ENCODE assay signal across 22 cellular contexts in genomic region chrX:13923289-13923688, GRCh38.
"Had no signal": no experiment of that assay in that cellular context is flagged by ENCODE, and none has a peak within 500 bp of the region (broad histone marks: within the 10 kb centered on the region; RNA-seq: fewer than 3 reads in every experiment).

No MANE protein-coding gene starts in this region.

- H3K9me3 ChIP-seq: colonic mucosa, gastrocnemius medialis, right lobe of liver, stomach, thoracic aorta, tibial nerve, upper lobe of left lung had no signal

- H3K36me3 ChIP-seq: colonic mucosa, gastrocnemius medialis, neural progenitor cell, right lobe of liver, stomach, thoracic aorta, tibial nerve, upper lobe of left lung had no signal

- H3K36me3 Mint-ChIP-seq: memory B cell; naive B cell; natural killer cell treated with Interleukin-12 subunit alpha and Interleukin-12 subunit beta and Interleukin-15 and Interleukin-18, amount 100 ng/mL, for 72 hours; stimulated activated effector memory CD8-positive, alpha-beta T cell treated with anti-CD3 and anti-CD28 coated beads, Interleukin-12 subunit alpha, Interleukin-12 subunit beta, amount 100 ng/mL, for 72 hours had no signal

- DNase-seq: colonic mucosa; effector memory CD8-positive, alpha-beta T cell; foreskin fibroblast; gastrocnemius medialis; kidney; naive B cell; right lobe of liver; stimulated activated CD4-positive, alpha-beta T cell treated with anti-CD3 and anti-CD28 coated beads, Interleukin-2, amount 100 ng/mL, for 24 hours; stimulated activated CD4-positive, alpha-beta T cell treated with anti-CD3 and anti-CD28 coated beads, Interleukin-4, amount 100 ng/mL, for 24 hours; stimulated activated naive CD4-positive, alpha-beta T cell treated with Interleukin-2 at 50 U/mL for 16 hours; stomach; upper lobe of left lung had no signal

- H3K4me1 ChIP-seq: colonic mucosa, gastrocnemius medialis, neural progenitor cell, parathyroid adenoma, right lobe of liver, stomach, tibial nerve, upper lobe of left lung had no signal

- H3K4me1 Mint-ChIP-seq: memory B cell; naive B cell; neural progenitor cell; stimulated activated effector memory CD8-positive, alpha-beta T cell treated with anti-CD3 and anti-CD28 coated beads, Interleukin-12 subunit alpha, Interleukin-12 subunit beta, amount 100 ng/mL, for 72 hours had no signal

- H3K27me3 Mint-ChIP-seq: dendritic cell treated with granulocyte-macrophage colony-stimulating factor and Interleukin-4, amounts not matched to agents 40 ng/mL and 50 ng/mL, for 4 days; effector memory CD8-positive, alpha-beta T cell; progenitor cell of endocrine pancreas had no signal

- H3K9ac ChIP-seq: neural progenitor cell, parathyroid adenoma had no signal

- H3K27ac ChIP-seq: colonic mucosa, gastrocnemius medialis, neural progenitor cell, parathyroid adenoma, right lobe of liver, thoracic aorta, tibial nerve, upper lobe of left lung had no signal

- H3K4me2 ChIP-seq: neural progenitor cell had no signal

- H3K27me3 ChIP-seq: colonic mucosa, neural progenitor cell, right lobe of liver, stomach, tibial nerve, upper lobe of left lung had no signal

- H3K27ac Mint-ChIP-seq: dendritic cell treated with granulocyte-macrophage colony-stimulating factor and Interleukin-4, amounts not matched to agents 40 ng/mL and 50 ng/mL, for 4 days; effector memory CD8-positive, alpha-beta T cell; memory B cell; naive B cell; natural killer cell treated with Interleukin-12 subunit alpha and Interleukin-12 subunit beta and Interleukin-15 and Interleukin-18, amount 100 ng/mL, for 72 hours; neural progenitor cell; progenitor cell of endocrine pancreas; stimulated activated effector memory CD8-positive, alpha-beta T cell treated with anti-CD3 and anti-CD28 coated beads, Interleukin-12 subunit alpha, Interleukin-12 subunit beta, amount 100 ng/mL, for 72 hours had no signal

- H3K4me3 ChIP-seq: colonic mucosa, gastrocnemius medialis, lung, neural progenitor cell, right lobe of liver, stomach, thoracic aorta, tibial nerve, upper lobe of left lung had no signal

- H3K4me3 Mint-ChIP-seq: dendritic cell treated with granulocyte-macrophage colony-stimulating factor and Interleukin-4, amounts not matched to agents 40 ng/mL and 50 ng/mL, for 4 days; effector memory CD8-positive, alpha-beta T cell; memory B cell; naive B cell; natural killer cell treated with Interleukin-12 subunit alpha and Interleukin-12 subunit beta and Interleukin-15 and Interleukin-18, amount 100 ng/mL, for 72 hours; neural progenitor cell; stimulated activated effector memory CD8-positive, alpha-beta T cell treated with anti-CD3 and anti-CD28 coated beads, Interleukin-12 subunit alpha, Interleukin-12 subunit beta, amount 100 ng/mL, for 72 hours had no signal

- H2AFZ ChIP-seq: neural progenitor cell, parathyroid adenoma had no signal

- H3K9me3 Mint-ChIP-seq: dendritic cell treated with granulocyte-macrophage colony-stimulating factor and Interleukin-4, amounts not matched to agents 40 ng/mL and 50 ng/mL, for 4 days; effector memory CD8-positive, alpha-beta T cell; memory B cell; naive B cell; natural killer cell treated with Interleukin-12 subunit alpha and Interleukin-12 subunit beta and Interleukin-15 and Interleukin-18, amount 100 ng/mL, for 72 hours; stimulated activated effector memory CD8-positive, alpha-beta T cell treated with anti-CD3 and anti-CD28 coated beads, Interleukin-12 subunit alpha, Interleukin-12 subunit beta, amount 100 ng/mL, for 72 hours had no signal

- H3K79me2 ChIP-seq: parathyroid adenoma had no signal
